In genomic region chr17:61201211-61201610, GRCh38 we compare ENCODE assay signal across 12 cellular contexts.
DNase-seq lines count a peak whose midpoint lies in the region; ATAC-seq, FAIRE-seq and TF ChIP-seq lines count a peak whose summit lies in the region.
"Had no signal": no experiment of that assay in that cellular context is flagged by ENCODE, and none has a peak within 500 bp of the region (broad histone marks: within the 10 kb centered on the region; RNA-seq: fewer than 3 reads in every experiment).

No MANE protein-coding gene starts in this region.

- peaks cover 18% of the 10 kb centered on the region for H3K4me1 ChIP-seq in hepatocyte (ENCODE audit: insufficient read depth)
- H3K4me1 ChIP-seq in thyroid gland, result peaks cover 46 to 56% of the 10 kb centered on the region in 2 donors
- H3K4me1 ChIP-seq in Karpas-422 (ENCODE audit: low read length), result no peaks in the 10 kb centered on the region

- H2AFZ ChIP-seq in hepatocyte, result no peak overlapping the region
- H2AFZ ChIP-seq in Karpas-422 (ENCODE audit: low read length), result no peak overlapping the region
- H2AFZ ChIP-seq: PC-9 had no signal

- no peaks in the 10 kb centered on the region for H3K27me3 ChIP-seq in hepatocyte
- H3K27me3 ChIP-seq in thyroid gland, result no peaks in the 10 kb centered on the region
- no peaks in the 10 kb centered on the region for H3K27me3 ChIP-seq in Karpas-422 (ENCODE audit: low read length)

- no peaks in the 10 kb centered on the region for H3K9me3 ChIP-seq in hepatocyte (ENCODE audit: low read depth)
- H3K9me3 ChIP-seq in thyroid gland, result no peaks in the 10 kb centered on the region
- no peaks in the 10 kb centered on the region for H3K9me3 ChIP-seq in Karpas-422 (ENCODE audit: low read length)

- intact Hi-C loops in thyroid gland (cut with DNase I), result loop anchor here (5.0 kb wide), 1 partner anchor 111 kb away; no protein-coding TSS in a partner anchor
- intact Hi-C loops in CD14-positive monocyte (cut with micrococcal nuclease), result no loop called here

- POLR2A ChIA-PET in WTC11 (lab: Charles Lee), result no interaction called here

- H3K4me2 ChIP-seq in hepatocyte, result no peak overlapping the region
- H3K4me2 ChIP-seq in Karpas-422 (ENCODE audit: low read depth, low read length, poor library complexity, severe bottlenecking), result no peak overlapping the region
- H3K4me2 ChIP-seq: PC-9 had no signal

- no peaks in the 10 kb centered on the region for H4K20me1 ChIP-seq in hepatocyte (ENCODE audit: insufficient read depth, poor library complexity, severe bottlenecking)
- no peaks in the 10 kb centered on the region for H4K20me1 ChIP-seq in Karpas-422 (ENCODE audit: insufficient read depth, low read depth, low read length)

- H3K9me2 ChIP-seq in hepatocyte (replicated peaks; ENCODE audit: insufficient read depth) (no peaks in the 10 kb centered on the region), Karpas-422 (replicated peaks; ENCODE audit: insufficient read depth, low read length) (no peaks in the 10 kb centered on the region)

- H3K4me3 Mint-ChIP-seq in WTC11, result no peak overlapping the region
- H3K4me3 Mint-ChIP-seq in CD14-positive monocyte, result no peak overlapping the region

- H3K27ac ChIP-seq in hepatocyte (peak overlapping the region; percentile 44), thyroid gland (peak overlapping the region; percentile 67 to 88 (median 68)), Karpas-422 (ENCODE audit: low read length) (no peak overlapping the region)
- H3K27ac ChIP-seq: PC-9 had no signal

- H3K4me1 Mint-ChIP-seq in WTC11 (peaks cover 19% of the 10 kb centered on the region), CD14-positive monocyte (no peaks in the 10 kb centered on the region)

- H3K36me3 Mint-ChIP-seq in WTC11 (no peaks in the 10 kb centered on the region), CD14-positive monocyte (no peaks in the 10 kb centered on the region)

- H3K79me2 ChIP-seq in hepatocyte (no peaks in the 10 kb centered on the region), Karpas-422 (ENCODE audit: low read length) (no peaks in the 10 kb centered on the region)

- no peak overlapping the region for H3K9ac ChIP-seq in Karpas-422 (ENCODE audit: low read length)

- WGBS in hepatocyte (ENCODE audit: low lambda C conversion rate, missing lambda C conversion rate), result 56% methylated on average over 3 of the region's 3 CpGs
- WGBS in thyroid gland, 2 donors, result 34 to 47% methylated on average over 3 of the region's 3 CpGs

- CTCF ChIA-PET in WTC11 (lab: Charles Lee), result no interaction called here

- H3K27ac Mint-ChIP-seq in WTC11 (peak overlapping the region; percentile 58; the same call in 1 of the 2 replicates), CD14-positive monocyte (no peak overlapping the region)

- H3K27me3 Mint-ChIP-seq in WTC11 (ENCODE audit: low read depth), result no peaks in the 10 kb centered on the region
- no peaks in the 10 kb centered on the region for H3K27me3 Mint-ChIP-seq in CD14-positive monocyte (ENCODE audit: low read depth in 3 of 3)

- no peak for TF ChIP-seq POLR2A in H54 (IDR thresholded peaks at IDR 0.05; ENCODE audit: low read depth, low read length)
- TF ChIP-seq POLR2A in thyroid gland (IDR thresholded peaks at IDR 0.05), result no peak

- H3K4me3 ChIP-seq in hepatocyte (no peak overlapping the region), thyroid gland (replicated peaks in 1 of 3) (no peak overlapping the region), Karpas-422 (ENCODE audit: low read length) (no peak overlapping the region)
- H3K4me3 ChIP-seq: PC-9, skin epidermis had no signal

- ATAC-seq in WTC11, result no peak

- DNase-seq in H54 (ENCODE audit: insufficient read length, low spot score), result peak; percentile 49
- DNase-seq in WTC11 (ENCODE audit: low spot score), result no peak
- DNase-seq in hepatocyte (ENCODE audit: low spot score), result peak; percentile 42
- peak in 1 of 2 donors; percentile 8 for DNase-seq in thyroid gland
- no peak for DNase-seq in Karpas-422
- DNase-seq in CD14-positive monocyte (ENCODE audit: low spot score), result no peak
- no peak for DNase-seq in NCI-H2029 treated with DMSO at 0.1 percent for 48 hours (lab: John Stamatoyannopoulos, UW)
- DNase-seq: activated gamma-delta T cell treated with Interleukin-2 at 50 U/mL for 16 hours, GF-D8, NCI-H1436 treated with DMSO at 0.1 percent for 48 hours, PC-9 had no signal

- no peak for TF ChIP-seq CTCF in WTC11 (IDR thresholded peaks at IDR 0.05)
- TF ChIP-seq CTCF in hepatocyte (IDR thresholded peaks at IDR 0.05; ENCODE audit: poor library complexity), result no peak
- no peak for TF ChIP-seq CTCF in thyroid gland (IDR thresholded peaks at IDR 0.05)
- TF ChIP-seq CTCF in CD14-positive monocyte (IDR thresholded peaks at IDR 0.05), result no peak

- H3K36me3 ChIP-seq in hepatocyte (replicated peaks; ENCODE audit: insufficient read depth, low read depth) (no peaks in the 10 kb centered on the region), thyroid gland (no peaks in the 10 kb centered on the region), Karpas-422 (ENCODE audit: insufficient read depth, low read length) (no peaks in the 10 kb centered on the region)

- FAIRE-seq in H54 (lab: Jason Lieb, UNC), result peak; percentile 97

- H3K9me3 Mint-ChIP-seq in WTC11 (0 out of 2 replicates have a peak, but pooled peaks cover 3% of the 10 kb centered on the region), CD14-positive monocyte (no peaks in the 10 kb centered on the region)

TF ChIP-seq in WTC11, 78 proteins besides CTCF, POLR2A, EP300 and RAD21:
- TF ChIP-seq CREM (CRISPR knock-in tag; IDR thresholded peaks at IDR 0.05) (no peak), JAZF1 (CRISPR knock-in tag; IDR thresholded peaks at IDR 0.05) (no peak), NFATC4 (CRISPR knock-in tag; IDR thresholded peaks at IDR 0.05) (no peak), EMX1 (CRISPR knock-in tag; IDR thresholded peaks at IDR 0.05) (no peak)
- TF ChIP-seq, protein P1, sequence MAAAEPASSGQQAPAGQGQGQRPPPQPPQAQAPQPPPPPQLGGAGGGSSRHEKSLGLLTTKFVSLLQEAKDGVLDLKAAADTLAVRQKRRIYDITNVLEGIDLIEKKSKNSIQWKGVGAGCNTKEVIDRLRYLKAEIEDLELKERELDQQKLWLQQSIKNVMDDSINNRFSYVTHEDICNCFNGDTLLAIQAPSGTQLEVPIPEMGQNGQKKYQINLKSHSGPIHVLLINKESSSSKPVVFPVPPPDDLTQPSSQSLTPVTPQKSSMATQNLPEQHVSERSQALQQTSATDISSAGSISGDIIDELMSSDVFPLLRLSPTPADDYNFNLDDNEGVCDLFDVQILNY (CRISPR knock-in tag; IDR thresholded peaks at IDR 0.05), result no peak
- TF ChIP-seq, protein P2, sequence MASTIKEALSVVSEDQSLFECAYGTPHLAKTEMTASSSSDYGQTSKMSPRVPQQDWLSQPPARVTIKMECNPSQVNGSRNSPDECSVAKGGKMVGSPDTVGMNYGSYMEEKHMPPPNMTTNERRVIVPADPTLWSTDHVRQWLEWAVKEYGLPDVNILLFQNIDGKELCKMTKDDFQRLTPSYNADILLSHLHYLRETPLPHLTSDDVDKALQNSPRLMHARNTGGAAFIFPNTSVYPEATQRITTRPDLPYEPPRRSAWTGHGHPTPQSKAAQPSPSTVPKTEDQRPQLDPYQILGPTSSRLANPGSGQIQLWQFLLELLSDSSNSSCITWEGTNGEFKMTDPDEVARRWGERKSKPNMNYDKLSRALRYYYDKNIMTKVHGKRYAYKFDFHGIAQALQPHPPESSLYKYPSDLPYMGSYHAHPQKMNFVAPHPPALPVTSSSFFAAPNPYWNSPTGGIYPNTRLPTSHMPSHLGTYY (CRISPR knock-in tag; IDR thresholded peaks at IDR 0.05), result no peak

Comparison
In these comparisons a context has a peak if more than half of its experiments do, and no peak if none do; other contexts are left out.
1. DNase-seq: peak in H54 (single experiment) and hepatocyte (single experiment); none in WTC11 (single experiment), Karpas-422 (single experiment), CD14-positive monocyte (single experiment) and NCI-H2029 treated with DMSO at 0.1 percent for 48 hours (single experiment).